ENCODE assay signal across 1 cellular context in the genomic region with DNA sequence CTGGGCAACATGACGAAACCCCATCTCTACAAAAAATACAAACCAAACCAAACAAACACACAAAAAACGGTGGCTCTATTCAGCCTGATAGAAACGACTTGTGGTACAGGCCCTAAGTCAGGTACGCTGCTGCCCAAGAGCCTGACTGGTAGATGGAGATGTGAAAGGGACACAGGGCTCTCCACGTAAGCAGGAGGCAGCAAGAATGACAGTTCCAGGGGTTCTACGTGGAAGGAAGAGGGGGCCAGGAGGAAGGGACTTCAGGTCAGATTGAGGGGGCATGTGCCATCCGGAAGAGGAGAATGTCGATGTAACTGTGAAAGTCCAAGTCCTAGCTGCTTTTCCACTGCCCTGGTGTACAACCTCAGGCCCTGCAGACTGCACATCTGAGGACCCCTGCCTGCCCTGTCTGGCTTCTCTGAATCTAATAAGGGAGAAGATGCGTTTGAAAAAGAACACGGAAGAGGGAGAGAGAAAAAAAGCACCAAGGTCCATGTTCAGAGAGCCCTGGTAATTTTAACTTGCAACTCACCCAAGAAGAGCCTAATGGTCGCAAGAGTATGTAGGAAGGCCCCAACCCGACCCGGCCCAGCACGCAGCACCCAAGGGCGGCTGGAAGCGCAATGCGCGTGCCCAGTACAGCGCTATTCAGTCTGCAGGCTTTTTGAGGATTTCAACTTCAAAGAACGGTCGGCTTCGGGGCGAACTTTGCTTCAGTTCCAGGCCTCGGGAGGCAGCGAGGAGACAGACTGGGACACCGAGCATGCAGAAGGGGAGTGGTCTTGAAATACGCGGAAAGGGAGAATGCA.
TF ChIP-seq lines count a peak whose summit lies in the region.

No MANE protein-coding gene starts in this region.

TF ChIP-seq in K562, 482 proteins besides CTCF, POLR2A, EP300 and RAD21 (continued from another document and continues in another):
- TF ChIP-seq, protein P1, sequence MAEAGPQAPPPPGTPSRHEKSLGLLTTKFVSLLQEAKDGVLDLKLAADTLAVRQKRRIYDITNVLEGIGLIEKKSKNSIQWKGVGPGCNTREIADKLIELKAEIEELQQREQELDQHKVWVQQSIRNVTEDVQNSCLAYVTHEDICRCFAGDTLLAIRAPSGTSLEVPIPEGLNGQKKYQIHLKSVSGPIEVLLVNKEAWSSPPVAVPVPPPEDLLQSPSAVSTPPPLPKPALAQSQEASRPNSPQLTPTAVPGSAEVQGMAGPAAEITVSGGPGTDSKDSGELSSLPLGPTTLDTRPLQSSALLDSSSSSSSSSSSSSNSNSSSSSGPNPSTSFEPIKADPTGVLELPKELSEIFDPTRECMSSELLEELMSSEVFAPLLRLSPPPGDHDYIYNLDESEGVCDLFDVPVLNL (CRISPR knock-in tag; IDR thresholded peaks at IDR 0.05; ENCODE audit: low read depth): no peak
- TF ChIP-seq TRIM28 (IDR thresholded peaks at IDR 0.05) (no peak), ILF3 (IDR thresholded peaks at IDR 0.05; ENCODE audit: borderline replicate concordance) (no peak), ZNF253 (CRISPR knock-in tag; conservative IDR thresholded peaks at IDR 0.05) (no peak), PHF8 (IDR thresholded peaks at IDR 0.05; ENCODE audit: borderline replicate concordance, low read length) (peak; percentile 70; the same call in 1 of the 2 replicates), HDGF (IDR thresholded peaks at IDR 0.05) (0 out of 2 replicates have a peak, but pooled peaks have one; percentile 45), ARID1B (IDR thresholded peaks at IDR 0.05) (no peak), NELFE (IDR thresholded peaks at IDR 0.05; ENCODE audit: insufficient read depth, insufficient read length) (no peak), ZNF232 (CRISPR knock-in tag; IDR thresholded peaks at IDR 0.05) (0 out of 2 replicates have a peak, but pooled peaks have one; percentile 63), ZNF24 (IDR thresholded peaks at IDR 0.05) (no peak), SMC3 (conservative IDR thresholded peaks at IDR 0.05; ENCODE audit: insufficient read depth, low read depth, low read length) (no peak), RFX1 (IDR thresholded peaks at IDR 0.05) (no peak), POLR2H (tag; IDR thresholded peaks at IDR 0.05; ENCODE audit: low read depth) (no peak), MCM7 (IDR thresholded peaks at IDR 0.05) (no peak), FOXK1 (CRISPR knock-in tag; IDR thresholded peaks at IDR 0.05; ENCODE audit: borderline replicate concordance) (no peak), ELF2 (CRISPR knock-in tag; IDR thresholded peaks at IDR 0.05) (no peak), CAMTA2 (CRISPR knock-in tag; conservative IDR thresholded peaks at IDR 0.05) (no peak), ZNF785 (CRISPR knock-in tag; IDR thresholded peaks at IDR 0.05) (no peak), ZNF717 (CRISPR knock-in tag; IDR thresholded peaks at IDR 0.05) (no peak), PHF21A (IDR thresholded peaks at IDR 0.05; ENCODE audit: borderline replicate concordance, low read depth) (no peak), ERF (CRISPR knock-in tag; IDR thresholded peaks at IDR 0.05) (no peak), ZZZ3 (IDR thresholded peaks at IDR 0.05) (no peak), MAFG (tag; conservative IDR thresholded peaks at IDR 0.05) (no peak), ZNF507 (tag; conservative IDR thresholded peaks at IDR 0.05) (no peak), NUFIP1 (IDR thresholded peaks at IDR 0.05; ENCODE audit: partially characterized antibody) (no peak)
- TF ChIP-seq, protein P2, sequence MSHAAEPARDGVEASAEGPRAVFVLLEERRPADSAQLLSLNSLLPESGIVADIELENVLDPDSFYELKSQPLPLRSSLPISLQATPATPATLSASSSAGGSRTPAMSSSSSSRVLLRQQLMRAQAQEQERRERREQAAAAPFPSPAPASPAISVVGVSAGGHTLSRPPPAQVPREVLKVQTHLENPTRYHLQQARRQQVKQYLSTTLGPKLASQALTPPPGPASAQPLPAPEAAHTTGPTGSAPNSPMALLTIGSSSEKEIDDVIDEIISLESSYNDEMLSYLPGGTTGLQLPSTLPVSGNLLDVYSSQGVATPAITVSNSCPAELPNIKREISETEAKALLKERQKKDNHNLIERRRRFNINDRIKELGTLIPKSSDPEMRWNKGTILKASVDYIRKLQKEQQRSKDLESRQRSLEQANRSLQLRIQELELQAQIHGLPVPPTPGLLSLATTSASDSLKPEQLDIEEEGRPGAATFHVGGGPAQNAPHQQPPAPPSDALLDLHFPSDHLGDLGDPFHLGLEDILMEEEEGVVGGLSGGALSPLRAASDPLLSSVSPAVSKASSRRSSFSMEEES (CRISPR knock-in tag; IDR thresholded peaks at IDR 0.05): no peak
- TF ChIP-seq, protein P3, sequence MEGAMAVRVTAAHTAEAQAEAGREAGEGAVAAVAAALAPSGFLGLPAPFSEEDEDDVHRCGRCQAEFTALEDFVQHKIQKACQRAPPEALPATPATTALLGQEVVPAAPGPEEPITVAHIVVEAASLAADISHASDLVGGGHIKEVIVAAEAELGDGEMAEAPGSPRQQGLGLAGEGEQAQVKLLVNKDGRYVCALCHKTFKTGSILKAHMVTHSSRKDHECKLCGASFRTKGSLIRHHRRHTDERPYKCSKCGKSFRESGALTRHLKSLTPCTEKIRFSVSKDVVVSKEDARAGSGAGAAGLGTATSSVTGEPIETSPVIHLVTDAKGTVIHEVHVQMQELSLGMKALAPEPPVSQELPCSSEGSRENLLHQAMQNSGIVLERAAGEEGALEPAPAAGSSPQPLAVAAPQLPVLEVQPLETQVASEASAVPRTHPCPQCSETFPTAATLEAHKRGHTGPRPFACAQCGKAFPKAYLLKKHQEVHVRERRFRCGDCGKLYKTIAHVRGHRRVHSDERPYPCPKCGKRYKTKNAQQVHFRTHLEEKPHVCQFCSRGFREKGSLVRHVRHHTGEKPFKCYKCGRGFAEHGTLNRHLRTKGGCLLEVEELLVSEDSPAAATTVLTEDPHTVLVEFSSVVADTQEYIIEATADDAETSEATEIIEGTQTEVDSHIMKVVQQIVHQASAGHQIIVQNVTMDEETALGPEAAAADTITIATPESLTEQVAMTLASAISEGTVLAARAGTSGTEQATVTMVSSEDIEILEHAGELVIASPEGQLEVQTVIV (CRISPR knock-in tag; IDR thresholded peaks at IDR 0.05; ENCODE audit: borderline replicate concordance): no peak
- TF ChIP-seq, protein P4, sequence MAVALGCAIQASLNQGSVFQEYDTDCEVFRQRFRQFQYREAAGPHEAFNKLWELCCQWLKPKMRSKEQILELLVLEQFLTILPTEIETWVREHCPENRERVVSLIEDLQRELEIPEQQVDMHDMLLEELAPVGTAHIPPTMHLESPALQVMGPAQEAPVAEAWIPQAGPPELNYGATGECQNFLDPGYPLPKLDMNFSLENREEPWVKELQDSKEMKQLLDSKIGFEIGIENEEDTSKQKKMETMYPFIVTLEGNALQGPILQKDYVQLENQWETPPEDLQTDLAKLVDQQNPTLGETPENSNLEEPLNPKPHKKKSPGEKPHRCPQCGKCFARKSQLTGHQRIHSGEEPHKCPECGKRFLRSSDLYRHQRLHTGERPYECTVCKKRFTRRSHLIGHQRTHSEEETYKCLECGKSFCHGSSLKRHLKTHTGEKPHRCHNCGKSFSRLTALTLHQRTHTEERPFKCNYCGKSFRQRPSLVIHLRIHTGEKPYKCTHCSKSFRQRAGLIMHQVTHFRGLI (CRISPR knock-in tag; IDR thresholded peaks at IDR 0.05): no peak
- TF ChIP-seq, protein P5, sequence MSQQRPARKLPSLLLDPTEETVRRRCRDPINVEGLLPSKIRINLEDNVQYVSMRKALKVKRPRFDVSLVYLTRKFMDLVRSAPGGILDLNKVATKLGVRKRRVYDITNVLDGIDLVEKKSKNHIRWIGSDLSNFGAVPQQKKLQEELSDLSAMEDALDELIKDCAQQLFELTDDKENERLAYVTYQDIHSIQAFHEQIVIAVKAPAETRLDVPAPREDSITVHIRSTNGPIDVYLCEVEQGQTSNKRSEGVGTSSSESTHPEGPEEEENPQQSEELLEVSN (IDR thresholded peaks at IDR 0.05; ENCODE audit: borderline replicate concordance in 1 of 2, extremely low read depth in 1 of 2, insufficient read depth in 1 of 2, insufficient read length in 1 of 2, low read depth in 1 of 2, low read length in 1 of 2, poor library complexity in 1 of 2, severe bottlenecking in 1 of 2): peak in 1 of 2 experiments; percentile 58
- TF ChIP-seq, protein P6, sequence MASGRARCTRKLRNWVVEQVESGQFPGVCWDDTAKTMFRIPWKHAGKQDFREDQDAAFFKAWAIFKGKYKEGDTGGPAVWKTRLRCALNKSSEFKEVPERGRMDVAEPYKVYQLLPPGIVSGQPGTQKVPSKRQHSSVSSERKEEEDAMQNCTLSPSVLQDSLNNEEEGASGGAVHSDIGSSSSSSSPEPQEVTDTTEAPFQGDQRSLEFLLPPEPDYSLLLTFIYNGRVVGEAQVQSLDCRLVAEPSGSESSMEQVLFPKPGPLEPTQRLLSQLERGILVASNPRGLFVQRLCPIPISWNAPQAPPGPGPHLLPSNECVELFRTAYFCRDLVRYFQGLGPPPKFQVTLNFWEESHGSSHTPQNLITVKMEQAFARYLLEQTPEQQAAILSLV (tag; IDR thresholded peaks at IDR 0.05): no peak
- TF ChIP-seq, protein P7, sequence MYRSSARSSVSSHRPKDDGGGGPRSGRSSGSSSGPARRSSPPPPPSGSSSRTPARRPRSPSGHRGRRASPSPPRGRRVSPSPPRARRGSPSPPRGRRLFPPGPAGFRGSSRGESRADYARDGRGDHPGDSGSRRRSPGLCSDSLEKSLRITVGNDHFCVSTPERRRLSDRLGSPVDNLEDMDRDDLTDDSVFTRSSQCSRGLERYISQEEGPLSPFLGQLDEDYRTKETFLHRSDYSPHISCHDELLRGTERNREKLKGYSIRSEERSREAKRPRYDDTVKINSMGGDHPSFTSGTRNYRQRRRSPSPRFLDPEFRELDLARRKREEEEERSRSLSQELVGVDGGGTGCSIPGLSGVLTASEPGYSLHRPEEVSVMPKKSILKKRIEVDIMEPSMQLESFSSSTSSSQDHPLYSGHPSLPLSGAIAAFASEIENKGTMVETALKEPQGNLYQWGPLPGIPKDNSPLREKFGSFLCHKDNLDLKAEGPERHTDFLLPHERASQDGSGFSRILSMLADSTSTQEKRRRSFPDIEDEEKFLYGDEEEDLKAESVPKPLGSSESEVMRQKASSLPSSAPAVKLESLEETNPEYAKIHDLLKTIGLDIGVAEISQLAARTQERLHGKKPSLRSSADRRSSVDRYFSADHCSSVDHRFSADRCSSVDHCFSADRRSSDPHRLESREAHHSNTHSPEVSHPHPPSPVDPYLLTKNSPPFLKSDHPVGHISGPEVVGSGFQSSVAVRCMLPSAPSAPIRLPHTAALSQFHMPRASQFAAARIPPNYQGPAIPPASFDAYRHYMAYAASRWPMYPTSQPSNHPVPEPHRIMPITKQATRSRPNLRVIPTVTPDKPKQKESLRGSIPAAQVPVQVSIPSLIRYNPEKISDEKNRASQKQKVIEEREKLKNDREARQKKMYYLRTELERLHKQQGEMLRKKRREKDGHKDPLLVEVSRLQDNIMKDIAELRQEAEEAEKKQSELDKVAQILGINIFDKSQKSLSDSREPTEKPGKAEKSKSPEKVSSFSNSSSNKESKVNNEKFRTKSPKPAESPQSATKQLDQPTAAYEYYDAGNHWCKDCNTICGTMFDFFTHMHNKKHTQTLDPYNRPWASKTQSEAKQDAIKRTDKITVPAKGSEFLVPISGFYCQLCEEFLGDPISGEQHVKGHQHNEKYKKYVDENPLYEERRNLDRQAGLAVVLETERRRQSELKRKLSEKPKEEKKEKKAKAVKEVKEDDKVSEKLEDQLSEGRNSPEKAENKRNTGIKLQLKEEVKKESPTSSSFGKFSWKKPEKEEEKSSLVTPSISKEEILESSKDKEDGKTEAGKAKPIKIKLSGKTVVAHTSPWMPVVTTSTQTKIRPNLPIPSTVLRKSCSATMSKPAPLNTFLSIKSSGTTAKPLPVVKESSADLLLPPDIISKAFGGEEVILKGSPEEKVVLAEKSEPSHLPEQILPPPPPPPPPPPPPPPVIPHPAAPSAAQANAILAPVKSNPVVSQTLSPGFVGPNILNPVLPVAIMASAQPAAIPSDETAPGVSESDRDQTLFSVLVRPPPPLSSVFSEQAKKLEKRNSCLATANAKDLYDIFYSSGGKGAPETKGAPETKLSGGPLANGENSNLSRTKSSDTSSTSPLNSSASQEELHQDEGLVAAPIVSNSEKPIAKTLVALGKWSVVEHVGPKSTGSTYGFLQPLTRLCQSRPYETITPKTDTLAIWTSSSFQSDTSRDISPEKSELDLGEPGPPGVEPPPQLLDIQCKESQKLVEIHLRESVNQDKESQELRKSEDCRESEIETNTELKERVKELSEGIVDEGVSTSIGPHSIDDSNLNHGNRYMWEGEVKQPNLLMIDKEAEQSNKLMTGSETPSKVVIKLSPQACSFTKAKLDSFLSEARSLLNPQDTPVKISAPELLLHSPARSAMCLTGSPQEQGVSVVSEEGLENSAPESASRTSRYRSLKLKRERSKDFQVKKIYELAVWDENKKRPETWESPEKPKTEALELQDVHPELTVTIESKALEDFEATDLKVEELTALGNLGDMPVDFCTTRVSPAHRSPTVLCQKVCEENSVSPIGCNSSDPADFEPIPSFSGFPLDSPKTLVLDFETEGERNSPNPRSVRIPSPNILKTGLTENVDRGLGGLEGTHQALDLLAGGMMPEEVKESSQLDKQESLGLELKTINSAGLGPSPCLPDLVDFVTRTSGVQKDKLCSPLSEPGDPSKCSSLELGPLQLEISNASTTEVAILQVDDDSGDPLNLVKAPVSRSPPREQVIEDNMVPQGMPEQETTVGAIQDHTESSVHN (IDR thresholded peaks at IDR 0.05; ENCODE audit: borderline replicate concordance in 1 of 2, low read depth in 1 of 2): no peak
- TF ChIP-seq, protein P8, sequence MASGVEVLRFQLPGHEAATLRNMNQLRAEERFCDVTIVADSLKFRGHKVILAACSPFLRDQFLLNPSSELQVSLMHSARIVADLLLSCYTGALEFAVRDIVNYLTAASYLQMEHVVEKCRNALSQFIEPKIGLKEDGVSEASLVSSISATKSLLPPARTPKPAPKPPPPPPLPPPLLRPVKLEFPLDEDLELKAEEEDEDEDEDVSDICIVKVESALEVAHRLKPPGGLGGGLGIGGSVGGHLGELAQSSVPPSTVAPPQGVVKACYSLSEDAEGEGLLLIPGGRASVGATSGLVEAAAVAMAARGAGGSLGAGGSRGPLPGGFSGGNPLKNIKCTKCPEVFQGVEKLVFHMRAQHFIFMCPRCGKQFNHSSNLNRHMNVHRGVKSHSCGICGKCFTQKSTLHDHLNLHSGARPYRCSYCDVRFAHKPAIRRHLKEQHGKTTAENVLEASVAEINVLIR (CRISPR knock-in tag; IDR thresholded peaks at IDR 0.05): no peak
- TF ChIP-seq, protein P9, sequence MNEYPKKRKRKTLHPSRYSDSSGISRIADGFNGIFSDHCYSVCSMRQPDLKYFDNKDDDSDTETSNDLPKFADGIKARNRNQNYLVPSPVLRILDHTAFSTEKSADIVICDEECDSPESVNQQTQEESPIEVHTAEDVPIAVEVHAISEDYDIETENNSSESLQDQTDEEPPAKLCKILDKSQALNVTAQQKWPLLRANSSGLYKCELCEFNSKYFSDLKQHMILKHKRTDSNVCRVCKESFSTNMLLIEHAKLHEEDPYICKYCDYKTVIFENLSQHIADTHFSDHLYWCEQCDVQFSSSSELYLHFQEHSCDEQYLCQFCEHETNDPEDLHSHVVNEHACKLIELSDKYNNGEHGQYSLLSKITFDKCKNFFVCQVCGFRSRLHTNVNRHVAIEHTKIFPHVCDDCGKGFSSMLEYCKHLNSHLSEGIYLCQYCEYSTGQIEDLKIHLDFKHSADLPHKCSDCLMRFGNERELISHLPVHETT (CRISPR knock-in tag; conservative IDR thresholded peaks at IDR 0.05 in 1 of 2, IDR thresholded peaks at IDR 0.05 in 1 of 2): no peak
